In genomic region chr1:150363426-150364230, GRCh38 we compare ENCODE assay signal across 8 cellular contexts. TPM values are rescaled to one million over a fixed set of nuclear protein-coding genes. Genes with fewer than 3 reads are reported as not detected.
DNase-seq lines count a peak whose midpoint lies in the region; ATAC-seq and TF ChIP-seq lines count a peak whose summit lies in the region.

TSS of gene RPRD2 (plus strand) at chr1:150364147. CDS start at chr1:150364715, 568 bp downstream.

- DNase-seq in CMK (ENCODE audit: low read depth) (peak; percentile 99), HS-5 (ENCODE audit: low read depth) (peak; percentile 97), lung (ENCODE audit: low spot score) (peak; percentile 100)
- peak; percentile 100 for DNase-seq in NK-92 treated with Interleukin-12 subunit alpha and Interleukin-12 subunit beta, amount 100 ng/mL, for 24 hours (lab: John Stamatoyannopoulos, UW)
- DNase-seq in activated CD8-positive, alpha-beta memory T cell treated with anti-CD3 and anti-CD28 coated beads for 24 hours, result peak; percentile 97
- peak; percentile 98 for DNase-seq in effector CD8-positive, alpha-beta T cell (lab: John Stamatoyannopoulos, UW)
- DNase-seq in stimulated activated CD4-positive, alpha-beta T cell treated with anti-CD3 and anti-CD28 coated beads, TNF-alpha, amount 100 ng/mL, for 4 hours (ENCODE audit: low read depth in 3 of 3), result peak; percentile 90 to 99 (median 95)

- peak; percentile 38 for ATAC-seq in GM19468 (IDR thresholded peaks at IDR 0.05; ENCODE audit: extremely low read depth, unreplicated experiment)
- ATAC-seq in lung (ENCODE audit: insufficient read depth, low FRiP score), result peak; percentile 97

- H3K27me3 ChIP-seq in lung (ENCODE audit: control insufficient read depth, insufficient read depth), result no peaks in the 10 kb centered on the region

- peak within 1 kb of the TSS; percentile 96 to 98 for H3K27ac ChIP-seq in lung (ENCODE audit: low read depth in 1 of 2, low read length in 1 of 2)

- no peaks in the 10 kb centered on the region for H3K36me3 ChIP-seq in lung (ENCODE audit: control insufficient read depth in 2 of 2, insufficient read depth in 2 of 2, low read length in 2 of 2)

- 0% methylated on average over 36 of the region's 36 CpGs for WGBS in lung, 2 donors

- no peaks in the 10 kb centered on the region for H3K4me1 ChIP-seq in lung (ENCODE audit: control insufficient read depth in 2 of 2, insufficient read depth in 2 of 2, low read length in 2 of 2)

- no peak for TF ChIP-seq CTCF in lung (IDR thresholded peaks at IDR 0.05; ENCODE audit: control extremely low read depth, extremely low read depth)

- H3K9me3 ChIP-seq in lung (ENCODE audit: control insufficient read depth in 2 of 2, insufficient read depth in 1 of 2, low read length in 1 of 2), result no peaks in the 10 kb centered on the region

- peak within 1 kb of the TSS; percentile 62 for H3K4me3 ChIP-seq in lung

RNA-seq across cellular contexts. Expression of gene RPRD2, which starts in this region (rescaled TPM):
- total RNA-seq in lung, result 10 to 100 TPM; 22.2 to 27.8 TPM
- polyA plus RNA-seq in lung, result 1 to 10 TPM; 7.1 to 7.2 TPM

Comparison
In these comparisons a context has a peak if more than half of its experiments do, and no peak if none do; other contexts are left out.
1. Peak in every context shown above with its lines: DNase-seq, ATAC-seq, H3K4me3 ChIP-seq and H3K27ac ChIP-seq.